8 cellular contexts compared by ENCODE assay signal in genomic region chr9:135412308-135413085, GRCh38.
DNase-seq lines count a peak whose midpoint lies in the region; ATAC-seq and TF ChIP-seq lines count a peak whose summit lies in the region.
"Not testable (repeated sequence)": the region's sequence is repeated elsewhere in the genome, so short reads cannot be mapped to it uniquely, and the experiment has no call there.

No MANE protein-coding gene starts in this region.

- peak; percentile 97 for ATAC-seq in mucosa of descending colon

- not testable (repeated sequence) for H3K36me3 ChIP-seq in mucosa of descending colon (ENCODE audit: low read depth)

- not testable (repeated sequence) for H3K4me1 ChIP-seq in mucosa of descending colon (ENCODE audit: low read depth)

- DNase-seq in GOT3 (lab: John Stamatoyannopoulos, UW) (peak; percentile 10), NCI-H2081 (lab: John Stamatoyannopoulos, UW) (peak; percentile 30 to 35), T follicular helper cell (ENCODE audit: low read depth) (peak; percentile 34), activated gamma-delta T cell treated with Interleukin-2 at 50 U/mL for 16 hours (peak; percentile 54), fibroblast of mammary gland (ENCODE audit: low read depth) (peak; percentile 28), mucosa of descending colon (peak in 2 of 3 donors; percentile 70 to 81)
- peak; percentile 46 to 57 (median 47) for DNase-seq in stimulated activated CD4-positive, alpha-beta T cell treated with anti-CD3 and anti-CD28 coated beads, TNF-alpha, amount 100 ng/mL, for 48 hours (ENCODE audit: low read depth in 3 of 3)

- intact Hi-C loops in mucosa of descending colon (cut with DNase I, micrococcal nuclease), result loop anchor here in 1 of 2 donors (5.0 kb wide), 1 partner anchor 325 kb away; the partner anchor contains the start of gene OLFM1

- not testable (repeated sequence) for H3K4me3 ChIP-seq in fibroblast of mammary gland (ENCODE audit: control insufficient read depth, low read depth, low read length); mucosa of descending colon

- H3K9me3 ChIP-seq in mucosa of descending colon, result not testable (repeated sequence)

- not testable (repeated sequence) for H3K27ac ChIP-seq in C4-2B

- peak; percentile 100 for TF ChIP-seq CTCF in C4-2B (conservative IDR thresholded peaks at IDR 0.05)
- TF ChIP-seq CTCF in fibroblast of mammary gland (conservative IDR thresholded peaks at IDR 0.05; ENCODE audit: control insufficient read depth, insufficient read depth, low read depth, low read length), result peak; percentile 59
- peak; percentile 98 for TF ChIP-seq CTCF in mucosa of descending colon (IDR thresholded peaks at IDR 0.05)

Comparison
In these comparisons a context has a peak if more than half of its experiments do, and no peak if none do; other contexts are left out.
1. DNase-seq: peak in every context shown above with its lines; median percentile 76 in mucosa of descending colon; 54 in activated gamma-delta T cell treated with Interleukin-2 at 50 U/mL for 16 hours; 47 in stimulated activated CD4-positive, alpha-beta T cell treated with anti-CD3 and anti-CD28 coated beads, TNF-alpha, amount 100 ng/mL, for 48 hours; 34 in T follicular helper cell; 32 in NCI-H2081; 28 in fibroblast of mammary gland; 10 in GOT3.